8 cellular contexts compared by ENCODE assay signal in the genomic region with DNA sequence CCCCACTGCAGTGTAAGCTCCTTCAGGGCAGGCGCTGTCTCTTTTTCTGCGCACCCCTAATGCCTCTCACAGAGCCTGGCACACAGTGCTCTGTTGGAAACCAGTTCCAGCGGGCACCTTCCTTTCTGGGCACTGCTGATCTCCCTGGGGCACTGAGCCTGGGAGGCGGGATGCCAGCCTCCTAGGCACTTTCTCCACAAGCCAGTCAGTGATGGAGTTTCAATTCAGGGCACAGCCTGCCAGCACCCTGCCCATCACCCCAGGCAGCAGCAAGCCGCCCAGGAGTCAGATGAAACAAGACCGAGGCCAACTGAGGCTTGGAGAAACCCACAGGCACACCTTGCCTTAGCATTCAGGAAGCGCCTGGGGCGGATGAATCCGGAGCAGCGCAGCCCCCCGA. TPM values are rescaled to one million over a fixed set of nuclear protein-coding genes. Genes with fewer than 3 reads are reported as not detected.
DNase-seq lines count a peak whose midpoint lies in the region; ATAC-seq and TF ChIP-seq lines count a peak whose summit lies in the region.

No MANE protein-coding gene starts in this region.

- H3K4me3 ChIP-seq in HUES6 (ENCODE audit: low read depth, low read length) (peak overlapping the region; percentile 57), colonic mucosa (peak overlapping the region; percentile 19), skeletal muscle satellite cell (ENCODE audit: low read length) (peak overlapping the region; percentile 58)

- peaks cover 36% of the 10 kb centered on the region for H3K4me1 ChIP-seq in HUES6 (ENCODE audit: control insufficient read depth, insufficient read depth, low read length)
- H3K4me1 ChIP-seq in colonic mucosa: no peaks in the 10 kb centered on the region
- H3K4me1 ChIP-seq in skeletal muscle satellite cell (ENCODE audit: control insufficient read depth, insufficient read depth, low read length): peaks cover 11% of the 10 kb centered on the region

- H3K4me2 ChIP-seq in skeletal muscle satellite cell (ENCODE audit: low read length): peak overlapping the region; percentile 80

- ATAC-seq in left lobe of liver: peak; percentile 39

- H3K36me3 ChIP-seq in HUES6 (ENCODE audit: control insufficient read depth, insufficient read depth, low read length) (no peaks in the 10 kb centered on the region), colonic mucosa (no peaks in the 10 kb centered on the region), skeletal muscle satellite cell (ENCODE audit: insufficient read depth, low read length) (no peaks in the 10 kb centered on the region)

- peaks cover 14% of the 10 kb centered on the region for H3K27me3 ChIP-seq in HUES6 (ENCODE audit: control insufficient read depth, insufficient read depth, low read length)
- no peaks in the 10 kb centered on the region for H3K27me3 ChIP-seq in colonic mucosa
- peaks cover 33% of the 10 kb centered on the region for H3K27me3 ChIP-seq in skeletal muscle satellite cell (ENCODE audit: control insufficient read depth, insufficient read depth, low read length)

- no peak for TF ChIP-seq CTCF in colonic mucosa (IDR thresholded peaks at IDR 0.05)

- peaks cover 4% of the 10 kb centered on the region; the same call in 1 of the 2 replicates for H3K9me3 ChIP-seq in HUES6 (ENCODE audit: control insufficient read depth, insufficient read depth, low read depth, low read length)
- H3K9me3 ChIP-seq in colonic mucosa: no peaks in the 10 kb centered on the region
- peaks cover 4% of the 10 kb centered on the region for H3K9me3 ChIP-seq in skeletal muscle satellite cell (replicated peaks; ENCODE audit: low read length)

- intact Hi-C loops in colonic mucosa (cut with DNase I): no loop called here

- no peak for DNase-seq in colonic mucosa
- DNase-seq in left lobe of liver (ENCODE audit: low spot score): no peak
- no peak for DNase-seq in activated CD4-positive, alpha-beta T cell treated with anti-CD3 and anti-CD28 coated beads, Interleukin-2, amount 50 U/mL, for 4 hours
- DNase-seq in NCI-H146 (lab: John Stamatoyannopoulos, UW): no peak
- DNase-seq in GM19238 (ENCODE audit: insufficient read length, low spot score): no peak
- no peak for DNase-seq in stimulated activated CD4-positive, alpha-beta T cell treated with anti-CD3 and anti-CD28 coated beads, Interleukin-1b, Interleukin-23, amount 100 ng/mL, for 48 hours

- H3K9ac ChIP-seq in HUES6 (ENCODE audit: low read length) (peak overlapping the region; percentile 36), colonic mucosa (ENCODE audit: low read depth in 2 of 2, low read length in 2 of 2) (peak overlapping the region; percentile 9 to 43), skeletal muscle satellite cell (ENCODE audit: low read depth, low read length) (peak overlapping the region; percentile 16)

- H3K27ac ChIP-seq in HUES6 (ENCODE audit: low read depth, low read length) (peak overlapping the region; percentile 16; the same call in 1 of the 2 replicates), colonic mucosa (peak overlapping the region; percentile 24)

RNA-seq across cellular contexts. Expression of gene CTDSP2, which starts 5.7 kb away (rescaled TPM):
- total RNA-seq in colonic mucosa (100 to 1,000 TPM; 131 to 200 TPM), left lobe of liver (86.3 TPM)
- total RNA-seq in skeletal muscle satellite cell (2012; rRNA removed): 38.8 and 41.3 TPM in 2 replicates

RNA-seq across cellular contexts. Expression of gene AVIL, which starts 33.7 kb away (rescaled TPM):
- total RNA-seq in colonic mucosa (1 to 10 TPM; 5.1 to 8.1 TPM), left lobe of liver (5.1 TPM)
- 0.87 and 1.0 TPM in 2 replicates for total RNA-seq in skeletal muscle satellite cell (2012; rRNA removed)
